Comparison of ENCODE assay signal across 1 cellular context in the genomic region with DNA sequence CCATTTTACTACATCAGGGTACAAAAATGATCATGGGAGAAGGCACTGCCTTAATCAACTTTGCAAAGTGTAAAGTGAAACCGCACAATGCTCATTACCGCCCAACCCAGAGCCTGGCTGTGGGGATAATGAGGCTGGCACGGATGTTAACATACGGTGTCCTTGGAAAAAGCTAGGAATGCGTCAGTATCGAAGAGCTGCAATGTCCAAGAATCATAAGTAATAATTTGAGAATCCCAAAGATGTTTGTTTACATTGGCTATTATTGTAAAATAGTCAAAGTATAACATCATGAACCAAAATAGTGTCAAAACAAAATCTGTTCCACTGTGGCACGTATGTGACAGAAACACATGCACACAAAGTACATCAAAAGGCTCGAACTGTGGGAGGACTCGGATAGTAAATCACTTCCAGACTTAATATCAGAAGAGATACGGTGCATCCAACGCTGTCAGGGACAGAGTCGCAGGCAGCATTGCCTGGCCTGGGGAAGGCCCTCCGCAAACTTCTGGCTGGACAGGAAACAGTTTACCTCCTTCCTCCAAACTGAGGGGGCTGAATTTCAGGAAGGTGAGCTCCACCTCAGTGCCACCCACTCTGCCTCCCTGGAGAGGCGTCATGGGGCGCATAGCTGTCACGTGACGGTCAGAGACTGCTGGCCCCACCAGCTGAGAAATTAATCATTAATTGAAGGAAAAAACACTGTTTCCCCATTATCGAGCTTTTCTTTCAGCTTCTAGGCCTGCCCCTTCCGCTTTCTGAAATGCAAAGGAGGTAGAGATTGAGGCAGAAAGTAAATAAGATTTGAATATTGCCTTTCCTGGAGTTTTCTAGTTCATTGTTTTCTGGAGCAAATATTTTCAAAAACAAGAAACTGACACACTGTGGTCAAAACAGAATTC.
TF ChIP-seq lines count a peak whose summit lies in the region.

No MANE protein-coding gene starts in this region.

TF ChIP-seq in A549, 52 proteins besides CTCF, POLR2A, EP300 and RAD21 (continued from another document):
- TF ChIP-seq, protein P1, sequence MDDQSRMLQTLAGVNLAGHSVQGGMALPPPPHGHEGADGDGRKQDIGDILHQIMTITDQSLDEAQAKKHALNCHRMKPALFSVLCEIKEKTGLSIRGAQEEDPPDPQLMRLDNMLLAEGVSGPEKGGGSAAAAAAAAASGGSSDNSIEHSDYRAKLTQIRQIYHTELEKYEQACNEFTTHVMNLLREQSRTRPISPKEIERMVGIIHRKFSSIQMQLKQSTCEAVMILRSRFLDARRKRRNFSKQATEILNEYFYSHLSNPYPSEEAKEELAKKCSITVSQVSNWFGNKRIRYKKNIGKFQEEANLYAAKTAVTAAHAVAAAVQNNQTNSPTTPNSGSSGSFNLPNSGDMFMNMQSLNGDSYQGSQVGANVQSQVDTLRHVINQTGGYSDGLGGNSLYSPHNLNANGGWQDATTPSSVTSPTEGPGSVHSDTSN (IDR thresholded peaks at IDR 0.05), result peak; percentile 48; the same call in 1 of the 2 replicates
- peak; percentile 63 for TF ChIP-seq HOXB5 (CRISPR knock-in tag; IDR thresholded peaks at IDR 0.05)
- no peak for TF ChIP-seq MAZ (IDR thresholded peaks at IDR 0.05; ENCODE audit: borderline replicate concordance, low read depth, low read length)
- TF ChIP-seq, protein P2, sequence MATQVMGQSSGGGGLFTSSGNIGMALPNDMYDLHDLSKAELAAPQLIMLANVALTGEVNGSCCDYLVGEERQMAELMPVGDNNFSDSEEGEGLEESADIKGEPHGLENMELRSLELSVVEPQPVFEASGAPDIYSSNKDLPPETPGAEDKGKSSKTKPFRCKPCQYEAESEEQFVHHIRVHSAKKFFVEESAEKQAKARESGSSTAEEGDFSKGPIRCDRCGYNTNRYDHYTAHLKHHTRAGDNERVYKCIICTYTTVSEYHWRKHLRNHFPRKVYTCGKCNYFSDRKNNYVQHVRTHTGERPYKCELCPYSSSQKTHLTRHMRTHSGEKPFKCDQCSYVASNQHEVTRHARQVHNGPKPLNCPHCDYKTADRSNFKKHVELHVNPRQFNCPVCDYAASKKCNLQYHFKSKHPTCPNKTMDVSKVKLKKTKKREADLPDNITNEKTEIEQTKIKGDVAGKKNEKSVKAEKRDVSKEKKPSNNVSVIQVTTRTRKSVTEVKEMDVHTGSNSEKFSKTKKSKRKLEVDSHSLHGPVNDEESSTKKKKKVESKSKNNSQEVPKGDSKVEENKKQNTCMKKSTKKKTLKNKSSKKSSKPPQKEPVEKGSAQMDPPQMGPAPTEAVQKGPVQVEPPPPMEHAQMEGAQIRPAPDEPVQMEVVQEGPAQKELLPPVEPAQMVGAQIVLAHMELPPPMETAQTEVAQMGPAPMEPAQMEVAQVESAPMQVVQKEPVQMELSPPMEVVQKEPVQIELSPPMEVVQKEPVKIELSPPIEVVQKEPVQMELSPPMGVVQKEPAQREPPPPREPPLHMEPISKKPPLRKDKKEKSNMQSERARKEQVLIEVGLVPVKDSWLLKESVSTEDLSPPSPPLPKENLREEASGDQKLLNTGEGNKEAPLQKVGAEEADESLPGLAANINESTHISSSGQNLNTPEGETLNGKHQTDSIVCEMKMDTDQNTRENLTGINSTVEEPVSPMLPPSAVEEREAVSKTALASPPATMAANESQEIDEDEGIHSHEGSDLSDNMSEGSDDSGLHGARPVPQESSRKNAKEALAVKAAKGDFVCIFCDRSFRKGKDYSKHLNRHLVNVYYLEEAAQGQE (IDR thresholded peaks at IDR 0.05), result no peak
- TF ChIP-seq ZSCAN20 (CRISPR knock-in tag; IDR thresholded peaks at IDR 0.05), result no peak
- TF ChIP-seq GATA3 (IDR thresholded peaks at IDR 0.05; ENCODE audit: borderline replicate concordance), result peak; percentile 25; the same call in 1 of the 2 replicates
- TF ChIP-seq KDM5A (IDR thresholded peaks at IDR 0.05), result no peak
- TF ChIP-seq RNF2 (IDR thresholded peaks at IDR 0.05; ENCODE audit: borderline replicate concordance, low read depth), result no peak
- no peak for TF ChIP-seq CHD4 (IDR thresholded peaks at IDR 0.05; ENCODE audit: borderline replicate concordance)
- TF ChIP-seq, protein P3, sequence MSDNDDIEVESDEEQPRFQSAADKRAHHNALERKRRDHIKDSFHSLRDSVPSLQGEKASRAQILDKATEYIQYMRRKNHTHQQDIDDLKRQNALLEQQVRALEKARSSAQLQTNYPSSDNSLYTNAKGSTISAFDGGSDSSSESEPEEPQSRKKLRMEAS (IDR thresholded peaks at IDR 0.05), result peak; percentile 87
- TF ChIP-seq RCOR1 (IDR thresholded peaks at IDR 0.05; ENCODE audit: low read depth, low read length), result no peak
- TF ChIP-seq FOSB (CRISPR knock-in tag; IDR thresholded peaks at IDR 0.05), result no peak
- TF ChIP-seq EHF (CRISPR knock-in tag; IDR thresholded peaks at IDR 0.05), result no peak
- TF ChIP-seq FOSL2 (IDR thresholded peaks at IDR 0.05), result no peak
- peak; percentile 54; the same call in 1 of the 2 replicates for TF ChIP-seq FOSL2 (CRISPR knock-in tag; IDR thresholded peaks at IDR 0.05)
- no peak for TF ChIP-seq ZFP36 (IDR thresholded peaks at IDR 0.05; ENCODE audit: borderline replicate concordance, partially characterized antibody)
- no peak for TF ChIP-seq PHF8 (IDR thresholded peaks at IDR 0.05; ENCODE audit: borderline replicate concordance, low read depth)
- TF ChIP-seq RARB (CRISPR knock-in tag; IDR thresholded peaks at IDR 0.05), result peak; percentile 61; the same call in 1 of the 2 replicates
- no peak for TF ChIP-seq SREBF2 (IDR thresholded peaks at IDR 0.05)
- no peak for TF ChIP-seq NPAS2 (CRISPR knock-in tag; IDR thresholded peaks at IDR 0.05; ENCODE audit: borderline replicate concordance)
- TF ChIP-seq, protein P4, sequence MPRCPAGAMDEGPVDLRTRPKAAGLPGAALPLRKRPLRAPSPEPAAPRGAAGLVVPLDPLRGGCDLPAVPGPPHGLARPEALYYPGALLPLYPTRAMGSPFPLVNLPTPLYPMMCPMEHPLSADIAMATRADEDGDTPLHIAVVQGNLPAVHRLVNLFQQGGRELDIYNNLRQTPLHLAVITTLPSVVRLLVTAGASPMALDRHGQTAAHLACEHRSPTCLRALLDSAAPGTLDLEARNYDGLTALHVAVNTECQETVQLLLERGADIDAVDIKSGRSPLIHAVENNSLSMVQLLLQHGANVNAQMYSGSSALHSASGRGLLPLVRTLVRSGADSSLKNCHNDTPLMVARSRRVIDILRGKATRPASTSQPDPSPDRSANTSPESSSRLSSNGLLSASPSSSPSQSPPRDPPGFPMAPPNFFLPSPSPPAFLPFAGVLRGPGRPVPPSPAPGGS (IDR thresholded peaks at IDR 0.05), result peak; percentile 81; the same call in 1 of the 3 replicates
- no peak for TF ChIP-seq ZNF302 (CRISPR knock-in tag; IDR thresholded peaks at IDR 0.05)
- no peak for TF ChIP-seq HOXB13 (CRISPR knock-in tag; IDR thresholded peaks at IDR 0.05; ENCODE audit: low read depth)
- 0 out of 2 replicates have a peak, but pooled peaks have one; percentile 20 for TF ChIP-seq JUNB (IDR thresholded peaks at IDR 0.05)
- TF ChIP-seq, protein P5, sequence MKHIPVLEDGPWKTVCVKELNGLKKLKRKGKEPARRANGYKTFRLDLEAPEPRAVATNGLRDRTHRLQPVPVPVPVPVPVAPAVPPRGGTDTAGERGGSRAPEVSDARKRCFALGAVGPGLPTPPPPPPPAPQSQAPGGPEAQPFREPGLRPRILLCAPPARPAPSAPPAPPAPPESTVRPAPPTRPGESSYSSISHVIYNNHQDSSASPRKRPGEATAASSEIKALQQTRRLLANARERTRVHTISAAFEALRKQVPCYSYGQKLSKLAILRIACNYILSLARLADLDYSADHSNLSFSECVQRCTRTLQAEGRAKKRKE (CRISPR knock-in tag; IDR thresholded peaks at IDR 0.05; ENCODE audit: low read depth), result no peak
- TF ChIP-seq FOXS1 (CRISPR knock-in tag; IDR thresholded peaks at IDR 0.05), result no peak
- no peak for TF ChIP-seq CHD2 (IDR thresholded peaks at IDR 0.05; ENCODE audit: low read length, partially characterized antibody)
- TF ChIP-seq, protein P6, sequence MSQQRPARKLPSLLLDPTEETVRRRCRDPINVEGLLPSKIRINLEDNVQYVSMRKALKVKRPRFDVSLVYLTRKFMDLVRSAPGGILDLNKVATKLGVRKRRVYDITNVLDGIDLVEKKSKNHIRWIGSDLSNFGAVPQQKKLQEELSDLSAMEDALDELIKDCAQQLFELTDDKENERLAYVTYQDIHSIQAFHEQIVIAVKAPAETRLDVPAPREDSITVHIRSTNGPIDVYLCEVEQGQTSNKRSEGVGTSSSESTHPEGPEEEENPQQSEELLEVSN (IDR thresholded peaks at IDR 0.05; ENCODE audit: borderline replicate concordance, low read depth), result no peak
- no peak for TF ChIP-seq MAFK (IDR thresholded peaks at IDR 0.05; ENCODE audit: partially characterized antibody)
- TF ChIP-seq, protein P7, sequence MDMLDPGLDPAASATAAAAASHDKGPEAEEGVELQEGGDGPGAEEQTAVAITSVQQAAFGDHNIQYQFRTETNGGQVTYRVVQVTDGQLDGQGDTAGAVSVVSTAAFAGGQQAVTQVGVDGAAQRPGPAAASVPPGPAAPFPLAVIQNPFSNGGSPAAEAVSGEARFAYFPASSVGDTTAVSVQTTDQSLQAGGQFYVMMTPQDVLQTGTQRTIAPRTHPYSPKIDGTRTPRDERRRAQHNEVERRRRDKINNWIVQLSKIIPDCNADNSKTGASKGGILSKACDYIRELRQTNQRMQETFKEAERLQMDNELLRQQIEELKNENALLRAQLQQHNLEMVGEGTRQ (IDR thresholded peaks at IDR 0.05), result peak; percentile 98
- TF ChIP-seq POLR2AphosphoS2 (conservative IDR thresholded peaks at IDR 0.05; ENCODE audit: low read length), result no peak
- no peak for TF ChIP-seq KDM1A (IDR thresholded peaks at IDR 0.05; ENCODE audit: low read depth)
TF ChIP-seq in A549: peak in this region for 13.
